In genomic region chr12:55931780-55932545, GRCh38 we compare ENCODE assay signal across 8 cellular contexts. TPM values are rescaled to one million over a fixed set of nuclear protein-coding genes. Genes with fewer than 3 reads are reported as not detected.
DNase-seq lines count a peak whose midpoint lies in the region; ATAC-seq and TF ChIP-seq lines count a peak whose summit lies in the region.

No MANE protein-coding gene starts in this region.

- peak overlapping the region; percentile 55 for H3K4me3 ChIP-seq in LNCaP clone FGC (ENCODE audit: low read depth, low read length)
- H3K4me3 ChIP-seq in foreskin fibroblast (ENCODE audit: low read depth in 1 of 2, low read length in 2 of 2) = peak overlapping the region; percentile 76 to 79

- H3K27me3 Mint-ChIP-seq in natural killer cell (ENCODE audit: low read depth in 2 of 2) = no peaks in the 10 kb centered on the region

- intact Hi-C loops in natural killer cell (cut with micrococcal nuclease) = loop anchor here (5.0 kb wide), 1 partner anchor 205 kb away; the partner anchor contains the start of gene CD63

- H3K4me1 Mint-ChIP-seq in natural killer cell = peaks cover 42 to 54% of the 10 kb centered on the region in 2 donors

- H3K36me3 Mint-ChIP-seq in natural killer cell = no peaks in the 10 kb centered on the region

- TF ChIP-seq CTCF in LNCaP clone FGC (IDR thresholded peaks at IDR 0.05; ENCODE audit: control insufficient read depth, extremely low read depth, insufficient read depth) (no peak), foreskin fibroblast (IDR thresholded peaks at IDR 0.05; ENCODE audit: low read depth, low read length) (no peak), natural killer cell (IDR thresholded peaks at IDR 0.05) (no peak)

- H3K9me3 Mint-ChIP-seq in natural killer cell = no peaks in the 10 kb centered on the region

- ATAC-seq in natural killer cell (peak; percentile 17 to 40 (median 30)), GM18858 (IDR thresholded peaks at IDR 0.05; ENCODE audit: unreplicated experiment) (no peak), HG02610 (IDR thresholded peaks at IDR 0.05; ENCODE audit: unreplicated experiment) (no peak)

- peak overlapping the region; percentile 99 for H3K4me3 Mint-ChIP-seq in natural killer cell

- peak overlapping the region; percentile 97 to 98 for H3K27ac Mint-ChIP-seq in natural killer cell

- peak; percentile 57 for DNase-seq in Daoy (ENCODE audit: low read depth)
- DNase-seq in LNCaP clone FGC (ENCODE audit: low read depth) = no peak
- peak; percentile 18 for DNase-seq in activated effector memory CD4-positive, alpha-beta T cell treated with Interleukin-2 at 50 U/mL for 16 hours
- peak; percentile 46 to 79 for DNase-seq in foreskin fibroblast
- DNase-seq in natural killer cell = peak; percentile 40
- DNase-seq in NCI-H2029 (lab: John Stamatoyannopoulos, UW) = no peak

RNA-seq across cellular contexts. Expression of gene DGKA, which starts 1.0 kb away (rescaled TPM):
- 14.5 and 58.4 TPM in 2 replicates for total RNA-seq in Daoy (2014; rRNA removed; shearing (Covaris generic))
- total RNA-seq in natural killer cell = 100 to 1,000 TPM; 137 to 145 (median 142) TPM

RNA-seq across cellular contexts. Expression of gene PYM1, which starts 4.3 kb away (rescaled TPM):
- 49.1 and 59.7 TPM in 2 replicates for total RNA-seq in Daoy (2014; rRNA removed; shearing (Covaris generic))
- 10 to 100 TPM; 18.5 to 21.2 (median 19.1) TPM for total RNA-seq in natural killer cell

RNA-seq across cellular contexts. Expression of gene PMEL, which starts 33.9 kb away (rescaled TPM):
- total RNA-seq in Daoy (2014; rRNA removed; shearing (Covaris generic)) = 0.06 and 0.12 TPM in 2 replicates
- total RNA-seq in natural killer cell = under 1 TPM in 1 of 3 donors, not detected in 2; 0.35 TPM

RNA-seq across cellular contexts. Expression of gene CDK2, which starts 34.7 kb away (rescaled TPM):
- total RNA-seq in Daoy (2014; rRNA removed; shearing (Covaris generic)) = 57.5 and 58.0 TPM in 2 replicates
- total RNA-seq in natural killer cell = 10 to 100 TPM; 19.5 to 27.3 (median 27.3) TPM

RNA-seq across cellular contexts. Expression of gene RAB5B, which starts 41.9 kb away (rescaled TPM):
- total RNA-seq in Daoy (2014; rRNA removed; shearing (Covaris generic)) = 22.7 and 31.7 TPM in 2 replicates
- total RNA-seq in natural killer cell = 10 to 100 TPM; 69.4 to 80.0 (median 78.2) TPM

Comparison
In these comparisons a context has a peak if more than half of its experiments do, and no peak if none do; other contexts are left out.
1. DNase-seq: peak in Daoy (single experiment), activated effector memory CD4-positive, alpha-beta T cell treated with Interleukin-2 at 50 U/mL for 16 hours (single experiment), foreskin fibroblast (2 of 2) and natural killer cell (single experiment); none in LNCaP clone FGC (single experiment) and NCI-H2029 (single experiment).
2. ATAC-seq: peak in natural killer cell (3 of 3); none in GM18858 (single experiment) and HG02610 (single experiment).